ENCODE assay signal across 24 cellular contexts in the genomic region with DNA sequence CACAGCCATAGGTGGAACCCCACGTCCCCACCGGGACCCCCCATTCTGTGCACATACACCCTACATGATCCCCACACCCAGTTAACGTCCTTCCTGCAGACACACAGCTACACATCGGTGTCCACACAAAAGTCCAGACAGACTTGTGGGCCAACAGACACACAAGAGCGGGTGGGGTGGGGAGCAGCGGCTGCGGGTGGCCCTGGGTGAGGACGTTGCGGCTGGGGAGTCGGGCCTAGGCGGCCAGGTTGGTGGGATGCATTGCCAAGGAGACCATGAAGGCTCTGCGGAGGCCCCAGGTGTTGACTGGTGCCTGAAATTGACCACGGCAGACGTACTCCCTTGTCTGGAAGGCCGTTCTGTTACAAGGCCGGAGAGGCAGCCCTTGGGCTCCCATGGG. TPM values are rescaled to one million over a fixed set of nuclear protein-coding genes. Genes with fewer than 3 reads are reported as not detected.
"Had no signal": no experiment of that assay in that cellular context is flagged by ENCODE, and none has a peak within 500 bp of the region (broad histone marks: within the 10 kb centered on the region; RNA-seq: fewer than 3 reads in every experiment).

No MANE protein-coding gene starts in this region.

- H3K27me3 ChIP-seq: right atrium auricular region, vagina had no signal

- ATAC-seq: left cardiac atrium; left lung; mucosa of descending colon; natural killer cell treated with Interleukin-12 subunit alpha and Interleukin-12 subunit beta and Interleukin-15 and Interleukin-18, amount 100 ng/mL, for 72 hours; sciatic nerve; stimulated activated naive CD8-positive, alpha-beta T cell treated with anti-CD3 and anti-CD28 coated beads, Interleukin-15, amount 100 ng/mL, for 72 hours had no signal

- H3K36me3 ChIP-seq: left lung, prostate gland, right atrium auricular region, suprapubic skin, transverse colon, vagina had no signal

- H3K4me3 ChIP-seq: dorsolateral prefrontal cortex, left lung, mucosa of descending colon, prostate gland, right atrium auricular region, smooth muscle cell, suprapubic skin, transverse colon, vagina had no signal

- H3K9me3 ChIP-seq: left lung, mucosa of descending colon, prostate gland, right atrium auricular region, suprapubic skin, transverse colon, vagina had no signal

- H3K4me1 ChIP-seq: prostate gland had no signal

- H3K27ac ChIP-seq: dorsolateral prefrontal cortex, left lung, prostate gland, right atrium auricular region, suprapubic skin, transverse colon, vagina had no signal

- DNase-seq: dorsolateral prefrontal cortex; effector CD4-positive, alpha-beta T cell; hypothalamus; left cardiac atrium; mesenchymal stem cell; mucosa of descending colon; naive B cell; stimulated activated CD4-positive, alpha-beta T cell treated with anti-CD3 and anti-CD28 coated beads, Interleukin-12 subunit alpha, Interleukin-12 subunit beta, amount 100 ng/mL, for 4 hours; stimulated activated CD4-positive, alpha-beta T cell treated with anti-CD3 and anti-CD28 coated beads, Interleukin-1b, Interleukin-23, amount 100 ng/mL, for 48 hours; stimulated activated CD4-positive, alpha-beta T cell treated with anti-CD3 and anti-CD28 coated beads, Interleukin-4, amount 100 ng/mL, for 1 hour; stimulated activated CD8-positive, alpha-beta memory T cell treated with anti-CD3 and anti-CD28 coated beads, Interleukin-4, amount 100 ng/mL, for 48 hours; stimulated activated naive CD4-positive, alpha-beta T cell; stimulated activated naive CD8-positive, alpha-beta T cell treated with anti-CD3 and anti-CD28 coated beads, Interleukin-15, amount 100 ng/mL, for 72 hours; transverse colon had no signal

- H3K4me2 ChIP-seq: smooth muscle cell had no signal

RNA-seq across cellular contexts. Expression of a gene that starts 8.7 kb away (rescaled TPM):
- total RNA-seq: fibroblast of villous mesenchyme; left cardiac atrium; natural killer cell treated with Interleukin-12 subunit alpha and Interleukin-12 subunit beta and Interleukin-15 and Interleukin-18, amount 100 ng/mL, for 72 hours; osteocyte; sciatic nerve; smooth muscle cell; vagina had no signal
- polyA plus RNA-seq: smooth muscle cell had no signal

RNA-seq across cellular contexts. Expression of a gene that starts 29.2 kb away (rescaled TPM):
- total RNA-seq: left cardiac atrium, right atrium auricular region, sciatic nerve had no signal
